In genomic region chr18:53909668-53910067, GRCh38 we compare ENCODE assay signal across 8 cellular contexts.
DNase-seq lines count a peak whose midpoint lies in the region; ATAC-seq and TF ChIP-seq lines count a peak whose summit lies in the region.

No MANE protein-coding gene starts in this region.

- no peaks in the 10 kb centered on the region for H3K36me3 Mint-ChIP-seq in activated CD4-positive, alpha-beta T cell treated with anti-CD3 and anti-CD28 coated beads, Interleukin-2, amount 10 ng/mL, durations not matched to agents 24 days and 14 days (ENCODE audit: low read depth)

- H3K27me3 Mint-ChIP-seq in activated CD4-positive, alpha-beta T cell treated with anti-CD3 and anti-CD28 coated beads, Interleukin-2, amount 10 ng/mL, durations not matched to agents 24 days and 14 days = peaks cover 4% of the 10 kb centered on the region

- intact Hi-C loops in activated CD4-positive, alpha-beta T cell treated with anti-CD3 and anti-CD28 coated beads, Interleukin-2, amount 10 ng/mL, durations not matched to agents 24 days and 14 days (cut with micrococcal nuclease) = loop anchor here (1.0 kb wide), 1 partner anchor 210 kb away; no protein-coding TSS in a partner anchor

- DNase-seq in activated CD4-positive, alpha-beta T cell treated with anti-CD3 and anti-CD28 coated beads, Interleukin-2, amount 10 ng/mL, durations not matched to agents 24 days and 14 days = peak; percentile 73
- DNase-seq in activated CD4-positive, alpha-beta T cell treated with anti-CD3 and anti-CD28 coated beads for 1 hour = no peak
- DNase-seq in myocyte (ENCODE audit: low read depth) (peak; percentile 46), COLO668 (lab: John Stamatoyannopoulos, UW; ENCODE audit: unreplicated experiment) (no peak)
- no peak for DNase-seq in effector CD8-positive, alpha-beta T cell (lab: John Stamatoyannopoulos, UW)

- TF ChIP-seq CTCF in WI38 (IDR thresholded peaks at IDR 0.05; ENCODE audit: low read depth, low read length) = peak; percentile 13; the same call in 1 of the 2 replicates

- ATAC-seq in HG03280 (IDR thresholded peaks at IDR 0.05; ENCODE audit: unreplicated experiment) (peak; percentile 76), HG03039 (IDR thresholded peaks at IDR 0.05; ENCODE audit: unreplicated experiment) (no peak)

- no peaks in the 10 kb centered on the region for H3K9me3 Mint-ChIP-seq in activated CD4-positive, alpha-beta T cell treated with anti-CD3 and anti-CD28 coated beads, Interleukin-2, amount 10 ng/mL, durations not matched to agents 24 days and 14 days

- no peak overlapping the region for H3K27ac Mint-ChIP-seq in activated CD4-positive, alpha-beta T cell treated with anti-CD3 and anti-CD28 coated beads, Interleukin-2, amount 10 ng/mL, durations not matched to agents 24 days and 14 days

- H3K4me3 ChIP-seq in WI38 (ENCODE audit: low read depth, low read length) = no peak overlapping the region

- H3K4me1 Mint-ChIP-seq in activated CD4-positive, alpha-beta T cell treated with anti-CD3 and anti-CD28 coated beads, Interleukin-2, amount 10 ng/mL, durations not matched to agents 24 days and 14 days = no peaks in the 10 kb centered on the region

- H3K4me3 Mint-ChIP-seq in activated CD4-positive, alpha-beta T cell treated with anti-CD3 and anti-CD28 coated beads, Interleukin-2, amount 10 ng/mL, durations not matched to agents 24 days and 14 days = no peak overlapping the region

Comparison
In these comparisons a context has a peak if more than half of its experiments do, and no peak if none do; other contexts are left out.
1. DNase-seq: peak in activated CD4-positive, alpha-beta T cell treated with anti-CD3 and anti-CD28 coated beads, Interleukin-2, amount 10 ng/mL, durations not matched to agents 24 days and 14 days (single experiment) and myocyte (single experiment); none in activated CD4-positive, alpha-beta T cell treated with anti-CD3 and anti-CD28 coated beads for 1 hour (single experiment), effector CD8-positive, alpha-beta T cell (single experiment) and COLO668 (single experiment).